Comparison of ENCODE assay signal across 18 cellular contexts in genomic region chr2:6845312-6845711, GRCh38. TPM values are rescaled to one million over a fixed set of nuclear protein-coding genes. Genes with fewer than 3 reads are reported as not detected.
DNase-seq lines count a peak whose midpoint lies in the region; TF ChIP-seq lines count a peak whose summit lies in the region.
"Had no signal": no experiment of that assay in that cellular context is flagged by ENCODE, and none has a peak within 500 bp of the region (broad histone marks: within the 10 kb centered on the region; RNA-seq: fewer than 3 reads in every experiment).

No MANE protein-coding gene starts in this region.

- H3K27ac ChIP-seq in muscle layer of duodenum (ENCODE audit: low read length) = no peak overlapping the region
- no peak overlapping the region for H3K27ac ChIP-seq in sigmoid colon
- H3K27ac ChIP-seq in neuronal stem cell (replicated peaks; ENCODE audit: low read length) = no peak overlapping the region
- H3K27ac ChIP-seq: A549, esophagus squamous epithelium, HL-60, stomach had no signal

- peaks cover 7 to 47% of the 10 kb centered on the region in 2 donors for H3K36me3 ChIP-seq in muscle layer of duodenum (ENCODE audit: control insufficient read depth in 1 of 2, insufficient read depth in 2 of 2, low read length in 2 of 2)
- H3K36me3 ChIP-seq in sigmoid colon = peaks cover 0 to 24% (median 10%) of the 10 kb centered on the region in 4 donors
- H3K36me3 ChIP-seq in neuronal stem cell (replicated peaks in 1 of 2; ENCODE audit: control insufficient read depth in 2 of 2, insufficient read depth in 2 of 2, low read length in 2 of 2) = no peaks in the 10 kb centered on the region

- H3K4ac ChIP-seq in neuronal stem cell (ENCODE audit: low read length) = no peak overlapping the region

- no peaks in the 10 kb centered on the region for H3K4me1 ChIP-seq in muscle layer of duodenum (ENCODE audit: control insufficient read depth in 1 of 2, insufficient read depth in 2 of 2, low read length in 2 of 2)
- no peaks in the 10 kb centered on the region for H3K4me1 ChIP-seq in sigmoid colon
- no peaks in the 10 kb centered on the region for H3K4me1 ChIP-seq in neuronal stem cell (ENCODE audit: control insufficient read depth in 2 of 2, insufficient read depth in 1 of 2, low read depth in 1 of 2, low read length in 2 of 2)
- H3K4me1 ChIP-seq: A549, Caco-2, esophagus squamous epithelium had no signal

- no peak overlapping the region for H4K91ac ChIP-seq in neuronal stem cell (ENCODE audit: low read depth, low read length, poor library complexity)

- H3K27me3 ChIP-seq in muscle layer of duodenum (ENCODE audit: low read depth, low read length) (no peaks in the 10 kb centered on the region), sigmoid colon (no peaks in the 10 kb centered on the region), neuronal stem cell (ENCODE audit: control insufficient read depth in 3 of 3, insufficient read depth in 3 of 3, low read depth in 1 of 3, low read length in 3 of 3) (no peaks in the 10 kb centered on the region)
- H3K27me3 ChIP-seq: esophagus squamous epithelium, stomach had no signal

- TF ChIP-seq EP300 in sigmoid colon (IDR thresholded peaks at IDR 0.05) = no peak

- no peak for TF ChIP-seq POLR2A in sigmoid colon (IDR thresholded peaks at IDR 0.05)

- no peak overlapping the region for H2BK120ac ChIP-seq in neuronal stem cell (ENCODE audit: low read depth, low read length)

- H3K18ac ChIP-seq in neuronal stem cell (ENCODE audit: low read length) = no peak overlapping the region

- H3K9me3 ChIP-seq in muscle layer of duodenum (ENCODE audit: control insufficient read depth in 1 of 2, low read length in 2 of 2) = peaks cover 63 to 81% of the 10 kb centered on the region in 2 donors
- peaks cover 37 to 66% (median 53%) of the 10 kb centered on the region in 4 donors for H3K9me3 ChIP-seq in sigmoid colon
- peaks cover 20 to 51% of the 10 kb centered on the region in 2 donors for H3K9me3 ChIP-seq in neuronal stem cell (replicated peaks in 1 of 2; ENCODE audit: control insufficient read depth in 2 of 2, insufficient read depth in 1 of 2, low read depth in 1 of 2, low read length in 2 of 2)

- intact Hi-C loops in sigmoid colon (cut with DNase I) = no loop called here

- TF ChIP-seq CTCF in choroid plexus epithelial cell (conservative IDR thresholded peaks at IDR 0.05; ENCODE audit: low read depth, low read length) (no peak), sigmoid colon (IDR thresholded peaks at IDR 0.05) (no peak)

- WGBS in sigmoid colon, 2 donors = 90 to 91% methylated on average over 2 to 3 of the region's 3 CpGs
- WGBS in neuronal stem cell (ENCODE audit: extremely low coverage in 2 of 2, insufficient read length in 2 of 2, insufficient replicate concordance in 1 of 2), 2 donors = no CpG with 5 or more reads among the region's 3 CpGs

- no peak overlapping the region for H3K9ac ChIP-seq in neuronal stem cell (ENCODE audit: low read depth, low read length, poor library complexity)

- no peak overlapping the region for H2AFZ ChIP-seq in neuronal stem cell (ENCODE audit: low read length)

- H2BK12ac ChIP-seq in neuronal stem cell (ENCODE audit: low read length) = no peak overlapping the region

- no peak overlapping the region for H2BK5ac ChIP-seq in neuronal stem cell (ENCODE audit: low read length)

- H2AK5ac ChIP-seq in neuronal stem cell (ENCODE audit: low read depth, low read length) = no peak overlapping the region

- DNase-seq in NCI-H1417 (lab: John Stamatoyannopoulos, UW) (peak; percentile 18 to 56 (median 32)), NCI-H1417 treated with DMSO at 0.1 percent for 48 hours (lab: John Stamatoyannopoulos, UW) (no peak), LHCN-M2 (ENCODE audit: low read depth) (peak; percentile 10), choroid plexus epithelial cell (ENCODE audit: low read depth) (peak; percentile 51), sigmoid colon (no peak), neuronal stem cell (ENCODE audit: low spot score) (no peak), SW480 (ENCODE audit: low spot score) (no peak)
- DNase-seq: activated T-cell treated with anti-CD3 and anti-CD28 coated beads, Interleukin-2, amount 50 U/mL, for 4 hours; amniotic stem cell; esophagus squamous epithelium; mammary epithelial cell; occipital lobe; small intestine; stomach had no signal

- no peaks in the 10 kb centered on the region for H3K79me1 ChIP-seq in neuronal stem cell (ENCODE audit: low read depth, low read length)

- H3K14ac ChIP-seq in neuronal stem cell (ENCODE audit: low read length) = no peak overlapping the region

- H2BK15ac ChIP-seq in neuronal stem cell (ENCODE audit: low read length) = no peak overlapping the region

- H3K4me3 ChIP-seq in choroid plexus epithelial cell (ENCODE audit: low read depth, low read length) (no peak overlapping the region), muscle layer of duodenum (ENCODE audit: low read depth in 1 of 2, low read length in 2 of 2) (peak overlapping the region; percentile 2 to 7), sigmoid colon (no peak overlapping the region), neuronal stem cell (ENCODE audit: low read length in 2 of 2) (no peak overlapping the region)
- H3K4me3 ChIP-seq: A549, esophagus squamous epithelium, stomach had no signal

- H4K8ac ChIP-seq in neuronal stem cell (ENCODE audit: low read depth, low read length) = no peak overlapping the region

- no peak overlapping the region for H3K23ac ChIP-seq in neuronal stem cell (ENCODE audit: low read depth, low read length, poor library complexity)

- H3K4me2 ChIP-seq in neuronal stem cell (ENCODE audit: insufficient read depth, low read length, poor library complexity, severe bottlenecking) = no peak overlapping the region
- H3K4me2 ChIP-seq: A549 had no signal

RNA-seq across cellular contexts. Expression of gene CMPK2, which starts 20.4 kb away (rescaled TPM):
- total RNA-seq in LHCN-M2 (2014; rRNA removed) (not detected in 2 replicates), sigmoid colon (10 to 100 TPM in 1 of 4 donors, 1 to 10 TPM in 3; 1.8 to 11.1 (median 7.8) TPM)
- not detected for polyA plus RNA-seq in LHCN-M2 (2012)
- polyA plus RNA-seq in sigmoid colon = 10 to 100 TPM in 2 of 3 donors, 1 to 10 TPM in 1; 3.6 to 26.1 (median 14.7) TPM
- polyA plus RNA-seq in neuronal stem cell (2013, experiment 1 of 2) = 0.21 TPM
- polyA plus RNA-seq in neuronal stem cell (2013, experiment 2 of 2) = 0.19 TPM

RNA-seq across cellular contexts. Expression of gene RSAD2, which starts 32.3 kb away (rescaled TPM):
- total RNA-seq in LHCN-M2 (2014; rRNA removed) = 0.06 TPM in 1 of 2 replicates, not detected in the other
- not detected for polyA plus RNA-seq in LHCN-M2 (2012)
- total RNA-seq in sigmoid colon = 10 to 100 TPM in 3 of 4 donors, 1 to 10 TPM in 1; 7.2 to 13.2 (median 11.3) TPM
- polyA plus RNA-seq in sigmoid colon = 10 to 100 TPM in 2 of 3 donors, 1 to 10 TPM in 1; 1.2 to 22.3 (median 14.3) TPM
- 0.03 TPM for polyA plus RNA-seq in neuronal stem cell (2013, experiment 1 of 2)
- 0.06 TPM for polyA plus RNA-seq in neuronal stem cell (2013, experiment 2 of 2)

Comparison
In these comparisons a context has a peak if more than half of its experiments do, and no peak if none do; other contexts are left out.
1. DNase-seq: peak in NCI-H1417 (3 of 3), LHCN-M2 (single experiment) and choroid plexus epithelial cell (single experiment); none in NCI-H1417 treated with DMSO at 0.1 percent for 48 hours (single experiment), sigmoid colon (single experiment), neuronal stem cell (single experiment) and SW480 (single experiment).
2. H3K4me3 ChIP-seq: peak in muscle layer of duodenum (2 of 2); none in choroid plexus epithelial cell (single experiment), sigmoid colon (0 of 4) and neuronal stem cell (0 of 2).